In the genomic region with DNA sequence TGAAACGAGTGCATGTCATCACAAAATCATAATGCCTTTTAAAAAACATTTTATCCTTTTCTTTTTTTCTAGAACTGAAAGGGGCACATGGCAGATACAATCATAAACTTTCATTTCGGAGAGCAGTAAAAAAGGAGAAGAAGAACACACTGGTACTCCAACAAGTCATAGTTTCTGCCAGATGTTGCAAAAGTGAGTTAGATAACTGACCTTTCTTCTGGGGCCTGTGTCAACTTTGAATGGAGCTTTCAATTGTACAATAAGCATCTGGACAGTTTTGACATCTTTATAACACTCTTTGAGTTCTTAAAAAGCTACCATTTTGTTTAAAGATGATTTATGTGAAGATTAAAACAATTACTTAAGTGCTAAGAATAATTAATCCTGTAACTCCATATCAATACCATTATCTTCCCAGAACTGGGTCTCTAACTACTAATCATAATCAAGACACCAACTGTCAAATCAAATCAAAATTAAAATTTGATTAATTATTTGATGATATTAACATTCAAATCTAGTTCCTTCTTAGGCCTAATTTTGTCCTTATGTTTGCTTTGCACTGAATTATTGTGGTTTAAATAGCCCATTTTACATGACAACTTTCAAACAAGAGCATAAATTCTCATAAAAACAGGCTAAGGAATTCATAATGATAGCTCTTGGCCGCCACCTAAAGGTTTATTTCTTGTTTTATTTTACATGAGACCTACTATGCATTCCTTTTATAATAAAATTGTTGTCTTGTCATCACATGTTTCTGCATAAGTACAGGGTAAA, we compare ENCODE assay signal across 1 cellular context.
TF ChIP-seq lines count a peak whose summit lies in the region.

No MANE protein-coding gene starts in this region.

TF ChIP-seq in Ishikawa, 13 proteins besides CTCF, POLR2A, EP300 and RAD21 (continued from another document):
- TF ChIP-seq REST (IDR thresholded peaks at IDR 0.05; ENCODE audit: low read depth): no peak
- no peak for TF ChIP-seq ZBTB7A (IDR thresholded peaks at IDR 0.05; ENCODE audit: low read depth)
